8 cellular contexts compared by ENCODE assay signal in genomic region chr1:110872745-110873435, GRCh38. TPM values are rescaled to one million over a fixed set of nuclear protein-coding genes. Genes with fewer than 3 reads are reported as not detected.
A peak's percentile ranks its signal among the peaks of the same experiment; 100 is the strongest.
DNase-seq lines count a peak whose midpoint lies in the region; ATAC-seq, FAIRE-seq and TF ChIP-seq lines count a peak whose summit lies in the region.

TSS of gene CD53 (plus strand) at chr1:110873148. CDS start at chr1:110891409, 18,261 bp downstream.

- peak within 1 kb of the TSS; percentile 98 for H3K27ac ChIP-seq in GM12878 (ENCODE audit: control insufficient read depth, insufficient read depth)
- peak within 1 kb of the TSS; percentile 63 for H3K27ac ChIP-seq in parathyroid adenoma

- no TSS peak for BruUV-seq in GM12878 (replicated peaks; lab: Mats Ljungman, UMichigan)

- H4K20me1 ChIP-seq in GM12878 (ENCODE audit: control insufficient read depth, insufficient read depth), result no peaks in the 10 kb centered on the region

- TF ChIP-seq CTCF in GM12878 (IDR thresholded peaks at IDR 0.05 in 2 of 3, conservative IDR thresholded peaks at IDR 0.05 in 1 of 3; ENCODE audit: control insufficient read depth in 2 of 3, extremely low read depth in 1 of 3, insufficient read depth in 1 of 3, low read depth in 3 of 3, low read length in 3 of 3) (no peak), parathyroid adenoma (IDR thresholded peaks at IDR 0.05) (no peak), D721Med (IDR thresholded peaks at IDR 0.05; ENCODE audit: insufficient read depth, missing control alignments) (no peak)

- no peaks in the 10 kb centered on the region; the same call in 1 of the 3 replicates for H3K9me3 ChIP-seq in GM12878 (replicated peaks; ENCODE audit: control insufficient read depth, insufficient read depth, low read length)
- H3K9me3 ChIP-seq in parathyroid adenoma (ENCODE audit: control insufficient read depth, low read length), result no peaks in the 10 kb centered on the region

- ATAC-seq in GM18861 (IDR thresholded peaks at IDR 0.05; ENCODE audit: unreplicated experiment) (peak; percentile 44), HG02852 (IDR thresholded peaks at IDR 0.05; ENCODE audit: unreplicated experiment) (peak; percentile 52), GM12878 (peak; percentile 65)

- no peak for TF ChIP-seq RAD21 in GM12878 (IDR thresholded peaks at IDR 0.05; ENCODE audit: insufficient read depth, low read depth, low read length)

- POLR2A ChIA-PET in GM12878 (lab: Charles Lee), result interaction anchor here (0.9 to 2.1 kb wide), 11 partner anchors 11 to 351 kb away, joined by 3 to 7 read pairs (median 4); partner anchors contain the start of genes CEPT1, DRAM2 and LRIF1

- intact Hi-C loops in GM12878 (cut with micrococcal nuclease; ENCODE audit: unreplicated experiment), result loop anchor here (5.0 to 10.0 kb wide), 5 partner anchors 86 to 344 kb away; partner anchors contain the start of genes CEPT1, DENND2D and DRAM2

- H3K27me3 ChIP-seq in GM12878 (replicated peaks in 1 of 2; ENCODE audit: control insufficient read depth in 2 of 2, insufficient read depth in 2 of 2, low read length in 1 of 2) (no peaks in the 10 kb centered on the region), parathyroid adenoma (ENCODE audit: control insufficient read depth, insufficient read depth, low read length) (no peaks in the 10 kb centered on the region)

- H3K4me3 ChIP-seq in GM12878, result peak within 1 kb of the TSS; percentile 88
- H3K4me3 ChIP-seq in parathyroid adenoma (ENCODE audit: low read depth, low read length), result peak within 1 kb of the TSS; percentile 9

- in situ Hi-C loops in GM12878 (cut with MboI), result no loop called here

- CTCF ChIA-PET in GM12878 (lab: Yijun Ruan, JAX), result interaction anchor here (1.1 to 2.6 kb wide), 7 partner anchors 12 to 349 kb away, joined by 3 to 9 read pairs (median 3); no protein-coding TSS in a partner anchor

- WGBS in GM12878 (ENCODE audit: insufficient coverage, insufficient replicate concordance, low lambda C conversion rate, missing lambda C conversion rate), result 2% methylated on average over 9 of the region's 9 CpGs

- H3K36me3 ChIP-seq in GM12878 (ENCODE audit: control insufficient read depth in 2 of 2, insufficient read depth in 2 of 2, low read length in 1 of 2) (peaks cover 0 to 14% of the 10 kb centered on the region in 2 experiments; a peak in 2 of 4 replicates), parathyroid adenoma (ENCODE audit: control insufficient read depth, insufficient read depth, low read length) (no peaks in the 10 kb centered on the region)

- peak in 1 of 2 experiments; percentile 63; a peak in 2 of 4 replicates for TF ChIP-seq EP300 in GM12878 (IDR thresholded peaks at IDR 0.05; ENCODE audit: borderline replicate concordance in 1 of 2, control insufficient read depth in 1 of 2, low read depth in 2 of 2, low read length in 2 of 2)

- peak; percentile 61 for FAIRE-seq in GM12878 (lab: Jason Lieb, UNC)
- no peak for FAIRE-seq in D721Med (lab: Jason Lieb, UNC)

- SMC1A ChIA-PET in GM12878 (lab: Charles Lee; ENCODE audit: uncharacterized antibody, unreplicated experiment), result interaction anchor here (0.7 to 3.5 kb wide), 13 partner anchors 11 to 348 kb away, joined by 3 to 27 read pairs (median 3); partner anchors contain the start of gene LRIF1

- H3K79me2 ChIP-seq in GM12878 (ENCODE audit: control insufficient read depth, insufficient read depth, low read length) (peaks cover 78% of the 10 kb centered on the region), parathyroid adenoma (no peaks in the 10 kb centered on the region)

- TF ChIP-seq POLR2A in GM12878 (IDR thresholded peaks at IDR 0.05; ENCODE audit: low read depth, low read length), result peak; percentile 69

- H3K9ac ChIP-seq in GM12878 (ENCODE audit: control insufficient read depth, insufficient read depth, low read length) (peak within 1 kb of the TSS; percentile 89), parathyroid adenoma (no peak within 1 kb of the TSS)

- H3K4me1 ChIP-seq in GM12878 (ENCODE audit: control insufficient read depth, insufficient read depth, low read length) (peaks cover 6% of the 10 kb centered on the region; the same call in 1 of the 2 replicates), parathyroid adenoma (no peaks in the 10 kb centered on the region)

- peak; percentile 90 for DNase-seq in SKM-1 (lab: John Stamatoyannopoulos, UW; ENCODE audit: unreplicated experiment)
- DNase-seq in GM12878 (ENCODE audit: low read depth, low spot score), result peak; percentile 78
- DNase-seq in NCI-H774 (lab: John Stamatoyannopoulos, UW), result no peak
- no peak for DNase-seq in HT-29 (ENCODE audit: low spot score)
- DNase-seq in D721Med (ENCODE audit: insufficient read length, low spot score), result no peak

- peak within 1 kb of the TSS; percentile 77 for H3K4me2 ChIP-seq in GM12878 (ENCODE audit: control insufficient read depth, insufficient read depth)
- no peak within 1 kb of the TSS for H3K4me2 ChIP-seq in parathyroid adenoma (ENCODE audit: low read length)

- H2AFZ ChIP-seq in GM12878 (ENCODE audit: control insufficient read depth, low read depth, low read length) (no peak within 1 kb of the TSS; the same call in 1 of the 2 replicates), parathyroid adenoma (no peak within 1 kb of the TSS)

- RAD21 ChIA-PET in GM12878 (lab: Charles Lee; ENCODE audit: unreplicated experiment), result interaction anchor here (0.7 to 4.3 kb wide), 11 partner anchors 13 to 737 kb away, joined by 3 to 28 read pairs (median 3); no protein-coding TSS in a partner anchor

TF ChIP-seq in GM12878, 131 proteins besides CTCF, POLR2A, EP300 and RAD21 (continues in another document):
- TF ChIP-seq E2F8 (IDR thresholded peaks at IDR 0.05; ENCODE audit: low read depth, partially characterized antibody) (no peak), CEBPZ (IDR thresholded peaks at IDR 0.05; ENCODE audit: low read depth, low read length) (no peak), MTA3 (IDR thresholded peaks at IDR 0.05; ENCODE audit: borderline replicate concordance, low read length) (no peak), SMAD1 (IDR thresholded peaks at IDR 0.05; ENCODE audit: low read depth, partially characterized antibody) (peak; percentile 55), NFYA (IDR thresholded peaks at IDR 0.05; ENCODE audit: borderline replicate concordance, low read depth, low read length) (no peak)

RNA-seq across cellular contexts. Expression of gene CD53, which starts in this region (rescaled TPM):
- 862 and 874 TPM in 2 replicates for total RNA-seq in GM12878 (2013; cell fraction: nucleolus; rRNA removed)
- total RNA-seq in GM12878 (2014; rRNA removed) (496 and 596 TPM in 2 replicates), GM12878 (2014; rRNA removed; fragmentation: Illumina TruSeq; extraction: Trizol) (486 and 494 TPM in 2 replicates), GM12878 (2021) (350 and 358 TPM in 2 replicates)
- 487 TPM for polyA plus RNA-seq in GM12878 (2011; ENCODE audit: low read depth)
- polyA plus RNA-seq in GM12878 (2011; rRNA removed) (1,389 and 1,504 TPM in 2 replicates), GM12878 (2014; fragmentation: Illumina TruSeq; extraction: Trizol) (647 and 743 TPM in 2 replicates), GM12878 (2014; fragmentation: Nextera tagmentation; extraction: Ambion mirVana) (100 to 1,000 TPM; 698 to 917 TPM), GM12878 (2014; rRNA removed) (486 and 579 TPM in 2 replicates), GM12878 (2016; fragmentation: Nextera tagmentation; extraction: Ambion mirVana) (100 to 1,000 TPM; 393 to 399 TPM)
- polyA plus RNA-seq in GM12878 (2011; cell fraction: cytosol; rRNA removed), result 1,163 and 1,224 TPM in 2 replicates
- polyA plus RNA-seq in GM12878 (2011; cell fraction: nucleus; rRNA removed), result 767 and 909 TPM in 2 replicates
- 427 and 537 TPM in 2 replicates for polyA plus RNA-seq in GM12878 (2012)
- 1,122 and 1,341 TPM in 2 replicates for polyA minus RNA-seq in GM12878 (2011; rRNA and poly(A)+ RNA removed)
- polyA minus RNA-seq in GM12878 (2011; cell fraction: cytosol; rRNA and poly(A)+ RNA removed), result 158 and 198 TPM in 2 replicates
- polyA minus RNA-seq in GM12878 (2011; cell fraction: nucleus; rRNA and poly(A)+ RNA removed), result 173 and 197 TPM in 2 replicates
- not detected in 2 replicates for total RNA-seq in HT-29 (2014; rRNA removed; shearing (Covaris generic))

Comparison
In these comparisons a context has a peak if more than half of its experiments do, and no peak if none do; other contexts are left out.
1. RNA of gene CD53 (total RNA-seq): 350 to 874 TPM in GM12878; not detected in HT-29; every median in the first group is over 100 times any median in the second.
2. DNase-seq: peak in SKM-1 (single experiment) and GM12878 (single experiment); none in NCI-H774 (single experiment), HT-29 (single experiment) and D721Med (single experiment).
3. Peak in every context shown above with its lines, with median percentiles within 50 percentile points of each other: ATAC-seq.